Comparison of ENCODE assay signal across 23 cellular contexts in the genomic region with DNA sequence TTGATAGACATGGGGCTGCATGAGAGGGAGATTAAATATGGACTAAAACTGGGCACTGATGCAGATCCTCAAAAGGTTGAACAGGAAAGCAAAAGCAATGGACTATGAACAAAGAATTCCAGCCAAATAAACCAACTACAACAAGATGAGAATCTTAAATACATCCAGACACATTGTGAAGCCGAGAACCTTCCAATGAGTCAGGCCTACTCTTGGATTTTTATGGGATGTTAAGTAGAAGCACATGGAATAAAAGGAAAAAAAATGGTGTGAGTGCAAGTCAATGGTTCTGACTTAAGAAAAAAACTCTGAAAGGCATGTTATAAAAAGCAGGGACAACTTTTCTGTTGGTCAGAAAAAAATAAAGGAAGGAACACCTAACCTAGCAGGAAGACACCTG.
DNase-seq lines count a peak whose midpoint lies in the region; ATAC-seq and TF ChIP-seq lines count a peak whose summit lies in the region.
"Had no signal": no experiment of that assay in that cellular context is flagged by ENCODE, and none has a peak within 500 bp of the region (broad histone marks: within the 10 kb centered on the region; RNA-seq: fewer than 3 reads in every experiment).

No MANE protein-coding gene starts in this region.

- no peaks in the 10 kb centered on the region for H3K4me1 Mint-ChIP-seq in Calu3 (ENCODE audit: low read depth, unreplicated experiment)
- H3K4me1 Mint-ChIP-seq: CD8-positive, alpha-beta memory T cell; IgD-negative memory B cell had no signal

- no peaks in the 10 kb centered on the region for H3K9me3 Mint-ChIP-seq in Calu3 (ENCODE audit: low read depth, unreplicated experiment)
- H3K9me3 Mint-ChIP-seq: CD8-positive, alpha-beta memory T cell had no signal

- ATAC-seq in GM19324 (IDR thresholded peaks at IDR 0.05; ENCODE audit: low FRiP score, unreplicated experiment) (no peak), GM19463 (IDR thresholded peaks at IDR 0.05; ENCODE audit: unreplicated experiment) (no peak)
- ATAC-seq: GM12878, Panc1 had no signal

- no peaks in the 10 kb centered on the region for H3K36me3 Mint-ChIP-seq in Calu3 (ENCODE audit: insufficient read depth, unreplicated experiment)
- H3K36me3 Mint-ChIP-seq: IgD-negative memory B cell had no signal

- DNase-seq in AG20443 (ENCODE audit: low spot score) (peak; percentile 17), GM04504 (ENCODE audit: low read depth) (peak; percentile 65), RPMI7951 (ENCODE audit: low read depth) (peak; percentile 13), stromal cell of bone marrow (ENCODE audit: low read depth) (peak; percentile 3), Calu3 (no peak)
- DNase-seq: AML-193; CD8-positive, alpha-beta memory T cell; DMS79 treated with DMSO at 0.1 percent for 48 hours; H7; MM.1S; NCI-H1048; NCI-H1417; NCI-H1694; NCI-H2081; NCI-H226; NCI-H510A; NCI-H69; SHP77 treated with DMSO at 0.1 percent for 48 hours had no signal

- CTCF ChIA-PET in Calu3 (lab: Charles Lee): no interaction called here

- no peaks in the 10 kb centered on the region for H3K27me3 Mint-ChIP-seq in Calu3 (ENCODE audit: unreplicated experiment)
- H3K27me3 Mint-ChIP-seq: CD8-positive, alpha-beta memory T cell had no signal

- no peak overlapping the region for H3K27ac Mint-ChIP-seq in Calu3 (ENCODE audit: unreplicated experiment)
- H3K27ac Mint-ChIP-seq: IgD-negative memory B cell had no signal

- H3K4me3 Mint-ChIP-seq in Calu3 (ENCODE audit: low read depth, unreplicated experiment): no peak overlapping the region
- H3K4me3 Mint-ChIP-seq: CD8-positive, alpha-beta memory T cell; IgD-negative memory B cell had no signal

- intact Hi-C loops in Calu3 (cut with micrococcal nuclease; ENCODE audit: unreplicated experiment): no loop called here

- no peak for TF ChIP-seq CTCF in Calu3 (IDR thresholded peaks at IDR 0.05; ENCODE audit: unreplicated experiment)

- no TSS peak for BruUV-seq in Calu3 (replicated peaks; lab: Mats Ljungman, UMichigan)
